Comparison of ENCODE assay signal across 15 cellular contexts in the genomic region with DNA sequence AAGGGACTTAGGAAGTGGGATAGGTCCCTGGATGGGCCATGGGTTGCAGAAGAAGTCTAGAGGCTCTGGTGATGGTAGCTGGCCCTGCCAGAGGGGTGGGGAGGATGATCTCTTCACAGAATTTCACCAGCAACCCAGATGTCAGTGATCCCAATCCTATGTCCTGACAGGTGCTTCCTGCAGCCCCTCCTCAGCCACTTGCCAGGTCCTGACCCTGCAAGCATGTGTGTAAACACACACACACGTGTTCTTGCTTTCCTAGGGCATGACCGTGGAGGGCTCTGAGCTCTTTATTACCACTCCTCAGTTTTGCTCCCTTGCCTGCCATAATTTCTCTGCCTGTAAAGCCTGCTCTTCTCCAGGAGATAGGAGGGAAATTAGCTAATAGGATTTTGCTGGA.
"Had no signal": no experiment of that assay in that cellular context is flagged by ENCODE, and none has a peak within 500 bp of the region (broad histone marks: within the 10 kb centered on the region; RNA-seq: fewer than 3 reads in every experiment).

No MANE protein-coding gene starts in this region.

- H3K27ac ChIP-seq: psoas muscle, SJSA1 had no signal

- H3K9me3 Mint-ChIP-seq: central memory CD8-positive, alpha-beta T cell; endodermal cell; naive B cell had no signal

- H3K4me3 Mint-ChIP-seq: endodermal cell had no signal

- ATAC-seq: psoas muscle had no signal

- H3K4me1 ChIP-seq: SJSA1 had no signal

- DNase-seq: activated CD4-positive, alpha-beta T cell treated with anti-CD3 and anti-CD28 coated beads, Interleukin-2, amount 50 U/mL, for 48 hours; activated CD4-positive, CD25-positive, alpha-beta regulatory T cell; activated CD8-positive, alpha-beta memory T cell treated with anti-CD3 and anti-CD28 coated beads, Interleukin-2, amount 50 U/mL, for 48 hours; activated naive CD4-positive, alpha-beta T cell treated with anti-CD3 and anti-CD28 coated beads, Interleukin-2, amount 50 U/mL, for 16 hours; adrenal gland; endodermal cell; hypothalamus; naive B cell; nucleus accumbens; psoas muscle; stimulated activated CD4-positive, alpha-beta T cell treated with anti-CD3 and anti-CD28 coated beads, Interleukin-4, amount 100 ng/mL, for 4 hours; stomach had no signal

- H3K27me3 ChIP-seq: adrenal gland, SJSA1, stomach had no signal

- H3K4me3 ChIP-seq: adrenal gland, lung, psoas muscle, SJSA1, stomach had no signal

- H3K9me3 ChIP-seq: adrenal gland, psoas muscle, SJSA1, stomach had no signal

- H3K27me3 Mint-ChIP-seq: central memory CD8-positive, alpha-beta T cell; naive B cell had no signal
